In genomic region chrX:55140800-55141199, GRCh38 we compare ENCODE assay signal across 6 cellular contexts. TPM values are rescaled to one million over a fixed set of nuclear protein-coding genes. Genes with fewer than 3 reads are reported as not detected.
"Had no signal": no experiment of that assay in that cellular context is flagged by ENCODE, and none has a peak within 500 bp of the region (broad histone marks: within the 10 kb centered on the region; RNA-seq: fewer than 3 reads in every experiment).

No MANE protein-coding gene starts in this region.

RNA-seq across cellular contexts. Expression of gene PAGE2, which starts 52.0 kb away (rescaled TPM):
- total RNA-seq: GM23338, H1, H9, HepG2, HT1080 had no signal
- polyA plus RNA-seq: GM23338, H1, HepG2, IgD-negative memory B cell had no signal
